8 cellular contexts compared by ENCODE assay signal in genomic region chr3:35639251-35640185, GRCh38. TPM values are rescaled to one million over a fixed set of nuclear protein-coding genes. Genes with fewer than 3 reads are reported as not detected.
DNase-seq lines count a peak whose midpoint lies in the region; ATAC-seq, FAIRE-seq and TF ChIP-seq lines count a peak whose summit lies in the region.

TSS of gene ARPP21 (plus strand) at chr3:35639525. CDS start at chr3:35681752, 42,227 bp downstream.

- H3K27ac ChIP-seq in heart left ventricle, result no peak within 1 kb of the TSS
- H3K27ac ChIP-seq in pancreas, result no peak within 1 kb of the TSS
- no peak within 1 kb of the TSS for H3K27ac ChIP-seq in transverse colon
- H3K27ac ChIP-seq in small intestine (ENCODE audit: low read depth in 1 of 2, low read length in 1 of 2), result no peak within 1 kb of the TSS

- TF ChIP-seq CTCF in heart left ventricle (IDR thresholded peaks at IDR 0.05), result no peak
- TF ChIP-seq CTCF in pancreas (IDR thresholded peaks at IDR 0.05), result no peak
- no peak for TF ChIP-seq CTCF in transverse colon (IDR thresholded peaks at IDR 0.05)

- peak; percentile 23 for DNase-seq in DMS79 (lab: John Stamatoyannopoulos, UW)
- peak; percentile 22 to 32 for DNase-seq in activated T-cell treated with anti-CD3 and anti-CD28 coated beads, Interleukin-2, amount 50 U/mL, for 48 hours
- peak in 4 of 5 donors; percentile 6 to 65 (median 24) for DNase-seq in heart left ventricle
- peak in 4 of 6 donors; percentile 9 to 75 (median 44) for DNase-seq in pancreas
- DNase-seq in transverse colon, result no peak
- no peak for DNase-seq in small intestine

- ATAC-seq in HG02759 (IDR thresholded peaks at IDR 0.05; ENCODE audit: unreplicated experiment) (peak; percentile 57), heart left ventricle (peak in 2 of 4 donors; percentile 49 to 51), pancreas (peak; percentile 35 to 68 (median 59)), GM21737 (IDR thresholded peaks at IDR 0.05; ENCODE audit: unreplicated experiment) (no peak)

- no peak for TF ChIP-seq POLR2A in heart left ventricle (IDR thresholded peaks at IDR 0.05)
- TF ChIP-seq POLR2A in transverse colon (IDR thresholded peaks at IDR 0.05), result no peak

- H3K4me3 ChIP-seq in heart left ventricle (peak within 1 kb of the TSS; percentile 6 to 43 (median 36)), pancreas (peak within 1 kb of the TSS in 3 of 4 donors; percentile 8 to 42 (median 24)), transverse colon (peak within 1 kb of the TSS in 2 of 4 donors; percentile 11 to 34), small intestine (ENCODE audit: low read depth in 1 of 2, low read length in 2 of 2) (peak within 1 kb of the TSS in 1 of 2 donors; percentile 11)

- H3K27me3 ChIP-seq in heart left ventricle (peaks cover 11 to 52% (median 31%) of the 10 kb centered on the region in 9 donors), pancreas (peaks cover 3 to 41% (median 7%) of the 10 kb centered on the region in 4 donors), transverse colon (peaks cover 46% of the 10 kb centered on the region), small intestine (ENCODE audit: control insufficient read depth in 2 of 2, insufficient read depth in 2 of 2, low read length in 2 of 2) (peaks cover 3 to 14% of the 10 kb centered on the region in 2 donors)

- in situ Hi-C loops in transverse colon (cut with MboI; ENCODE audit: low pct_ligation_motif_present in 1 of 4, low pct_unique_long_range_greater_than_20kb in 1 of 4, low sequenced_read_pairs in 3 of 4), result no loop called here

- no peak for FAIRE-seq in pancreas (lab: Jason Lieb, UNC)
- FAIRE-seq in small intestine (lab: Jason Lieb, UNC), result no peak

- H3K4me1 ChIP-seq in heart left ventricle (peaks cover 0 to 13% (median 0%) of the 10 kb centered on the region in 12 donors), pancreas (peaks cover 0 to 5% (median 3%) of the 10 kb centered on the region in 3 donors), transverse colon (peaks cover 0 to 10% (median 2%) of the 10 kb centered on the region in 4 donors), small intestine (ENCODE audit: control insufficient read depth in 2 of 2, insufficient read depth in 1 of 2, low read depth in 1 of 2, low read length in 1 of 2) (no peaks in the 10 kb centered on the region)

- TF ChIP-seq EP300 in transverse colon (IDR thresholded peaks at IDR 0.05; ENCODE audit: low read depth), result no peak

- H3K9me3 ChIP-seq in heart left ventricle (no peaks in the 10 kb centered on the region), pancreas (no peaks in the 10 kb centered on the region), transverse colon (no peaks in the 10 kb centered on the region), small intestine (ENCODE audit: control insufficient read depth, low read depth) (no peaks in the 10 kb centered on the region)

- H3K36me3 ChIP-seq in heart left ventricle (no peaks in the 10 kb centered on the region), pancreas (no peaks in the 10 kb centered on the region), transverse colon (no peaks in the 10 kb centered on the region), small intestine (ENCODE audit: control insufficient read depth in 2 of 2, insufficient read depth in 2 of 2, low read length in 2 of 2) (no peaks in the 10 kb centered on the region)

- intact Hi-C loops in heart left ventricle (cut with DNase I), result no loop called here
- intact Hi-C loops in pancreas (cut with DNase I), result no loop called here
- intact Hi-C loops in transverse colon (cut with DNase I; ENCODE audit: low total_unique reads), result loop anchor here (10.0 kb wide), 1 partner anchor 315 kb away; no protein-coding TSS in a partner anchor

- 0 to 1% (median 1%) methylated on average over 54 to 83 of the region's 83 CpGs for WGBS in heart left ventricle, 4 donors
- WGBS in pancreas, 2 donors, result 1% methylated on average over 70 to 83 of the region's 83 CpGs
- 6% methylated on average over 83 of the region's 83 CpGs; no CpG with 5 or more reads in 1 of the 2 donors for WGBS in transverse colon (ENCODE audit: low coverage in 1 of 2), 2 donors
- WGBS in small intestine, 3 donors, result 1 to 3% (median 1%) methylated on average over 83 of the region's 83 CpGs

RNA-seq across cellular contexts. Expression of gene ARPP21, which starts in this region (rescaled TPM):
- under 1 TPM in 1 of 9 donors, not detected in 8; 0.98 TPM for total RNA-seq in heart left ventricle
- polyA plus RNA-seq in heart left ventricle, result under 1 TPM in 1 of 2 donors, not detected in 1; 0.01 TPM
- under 1 TPM in 1 of 6 donors, not detected in 5; 0.26 TPM for total RNA-seq in pancreas
- polyA plus RNA-seq in pancreas, result under 1 TPM in 1 of 2 donors, not detected in 1; 0.31 TPM
- total RNA-seq in transverse colon, result under 1 TPM in 1 of 4 donors, not detected in 3; 0.32 TPM
- polyA plus RNA-seq in small intestine, result 1 to 10 TPM in 1 of 3 donors, not detected in 2; 1.4 TPM

Comparison
In these comparisons a context has a peak if more than half of its experiments do, and no peak if none do; other contexts are left out.
1. Peak in DNase-seq and H3K4me3 ChIP-seq in heart left ventricle; RNA of the gene not detected or under 1 TPM.
2. Peak in DNase-seq, ATAC-seq and H3K4me3 ChIP-seq in pancreas; RNA of the gene not detected or under 1 TPM.
3. DNase-seq: peak in DMS79 (single experiment) and activated T-cell treated with anti-CD3 and anti-CD28 coated beads, Interleukin-2, amount 50 U/mL, for 48 hours (2 of 2); none in transverse colon (single experiment) and small intestine (single experiment).